Comparison of ENCODE assay signal across 2 cellular contexts in genomic region chr4:121616449-121616848, GRCh38.
TF ChIP-seq lines count a peak whose summit lies in the region.
"Not testable (repeated sequence)": the region's sequence is repeated elsewhere in the genome, so short reads cannot be mapped to it uniquely, and the experiment has no call there.

No MANE protein-coding gene starts in this region.

TF ChIP-seq in H1, 55 proteins besides CTCF, POLR2A, EP300 and RAD21:
- TF ChIP-seq YY1 (IDR thresholded peaks at IDR 0.05; ENCODE audit: low read depth, low read length): peak; percentile 22; the same call in 1 of the 2 replicates

TF ChIP-seq in HepG2, 621 proteins besides CTCF, POLR2A, EP300 and RAD21 (continues in another document):
- 0 out of 2 replicates have a peak, but pooled peaks have one; percentile 28 for TF ChIP-seq BRD4 (CRISPR knock-in tag; IDR thresholded peaks at IDR 0.05)
- TF ChIP-seq ZNF280B (CRISPR knock-in tag; IDR thresholded peaks at IDR 0.05; ENCODE audit: borderline replicate concordance): 0 out of 2 replicates have a peak, but pooled peaks have one; percentile 22
- 0 out of 2 replicates have a peak, but pooled peaks have one; percentile 34 for TF ChIP-seq KDM3A (CRISPR knock-in tag; IDR thresholded peaks at IDR 0.05; ENCODE audit: low read depth)
- peak; percentile 26; the same call in 1 of the 2 replicates for TF ChIP-seq DMAP1 (CRISPR knock-in tag; IDR thresholded peaks at IDR 0.05)
- TF ChIP-seq GATAD2A (CRISPR knock-in tag; IDR thresholded peaks at IDR 0.05): 0 out of 2 replicates have a peak, but pooled peaks have one; percentile 18
- 0 out of 2 replicates have a peak, but pooled peaks have one; percentile 18 for TF ChIP-seq ZNF574 (CRISPR knock-in tag; IDR thresholded peaks at IDR 0.05)
- TF ChIP-seq ZMYM4 (CRISPR knock-in tag; IDR thresholded peaks at IDR 0.05): peak; percentile 49; the same call in 1 of the 2 replicates
- TF ChIP-seq FOXA1 (IDR thresholded peaks at IDR 0.05); ZHX2 (CRISPR knock-in tag; IDR thresholded peaks at IDR 0.05; ENCODE audit: borderline replicate concordance): not testable (repeated sequence)
- TF ChIP-seq FOXA1 (CRISPR knock-in tag; IDR thresholded peaks at IDR 0.05): peak; percentile 58; the same call in 1 of the 2 replicates
- peak; percentile 56 for TF ChIP-seq YY1 (IDR thresholded peaks at IDR 0.05; ENCODE audit: insufficient read depth, insufficient replicate concordance, low read depth, low read length)
- TF ChIP-seq NR2F1 (CRISPR knock-in tag; IDR thresholded peaks at IDR 0.05): 0 out of 4 replicates have a peak, but pooled peaks of 1 of the 2 experiments have one; percentile 32
- TF ChIP-seq POGZ (CRISPR knock-in tag; IDR thresholded peaks at IDR 0.05): 0 out of 2 replicates have a peak, but pooled peaks have one; percentile 23
- peak; percentile 57; the same call in 1 of the 2 replicates for TF ChIP-seq THAP9 (CRISPR knock-in tag; IDR thresholded peaks at IDR 0.05; ENCODE audit: borderline replicate concordance)
- TF ChIP-seq HNF1B (CRISPR knock-in tag; IDR thresholded peaks at IDR 0.05): peak; percentile 30; the same call in 1 of the 2 replicates
- peak; percentile 26; the same call in 1 of the 2 replicates for TF ChIP-seq EHMT2 (IDR thresholded peaks at IDR 0.05; ENCODE audit: borderline replicate concordance, low read depth, low read length)
- TF ChIP-seq ZNF281 (CRISPR knock-in tag; IDR thresholded peaks at IDR 0.05; ENCODE audit: borderline replicate concordance): peak; percentile 97
- peak; percentile 34; the same call in 1 of the 2 replicates for TF ChIP-seq SALL1 (CRISPR knock-in tag; IDR thresholded peaks at IDR 0.05)
- TF ChIP-seq WIZ (CRISPR knock-in tag; IDR thresholded peaks at IDR 0.05): peak; percentile 43; the same call in 1 of the 2 replicates
- TF ChIP-seq AHDC1 (CRISPR knock-in tag; IDR thresholded peaks at IDR 0.05; ENCODE audit: borderline replicate concordance): peak; percentile 40; the same call in 1 of the 2 replicates
- 0 out of 2 replicates have a peak, but pooled peaks have one; percentile 27 for TF ChIP-seq HNF4A (CRISPR knock-in tag; IDR thresholded peaks at IDR 0.05)
- TF ChIP-seq ZHX2 (IDR thresholded peaks at IDR 0.05; ENCODE audit: low read depth): peak; percentile 24; the same call in 1 of the 2 replicates
- TF ChIP-seq HOXA3 (CRISPR knock-in tag; IDR thresholded peaks at IDR 0.05): peak; percentile 54; the same call in 1 of the 2 replicates
- TF ChIP-seq ZFY (CRISPR knock-in tag; IDR thresholded peaks at IDR 0.05): peak; percentile 66; the same call in 1 of the 2 replicates
